Comparison of ENCODE assay signal across 13 cellular contexts in genomic region chr4:40452490-40452813, GRCh38.
DNase-seq lines count a peak whose midpoint lies in the region; ATAC-seq and TF ChIP-seq lines count a peak whose summit lies in the region.
"Had no signal": no experiment of that assay in that cellular context is flagged by ENCODE, and none has a peak within 500 bp of the region (broad histone marks: within the 10 kb centered on the region; RNA-seq: fewer than 3 reads in every experiment).

No MANE protein-coding gene starts in this region.

- ATAC-seq in activated CD8-positive, alpha-beta memory T cell treated with anti-CD3 and anti-CD28 coated beads, Interleukin-2, amount 10 ng/mL, durations not matched to agents 7 days and 5 days = no peak
- ATAC-seq in HG02981 (IDR thresholded peaks at IDR 0.05; ENCODE audit: unreplicated experiment) (peak; percentile 21), HG02970 (IDR thresholded peaks at IDR 0.05; ENCODE audit: low FRiP score, unreplicated experiment) (no peak)
- ATAC-seq: heart left ventricle had no signal

- DNase-seq in activated CD8-positive, alpha-beta memory T cell treated with anti-CD3 and anti-CD28 coated beads, Interleukin-2, amount 10 ng/mL, durations not matched to agents 7 days and 5 days = no peak
- DNase-seq in activated CD8-positive, alpha-beta memory T cell treated with anti-CD3 and anti-CD28 coated beads, Interleukin-2, amount 50 U/mL, for 48 hours = no peak
- DNase-seq in transverse colon (no peak), mucosa of gallbladder (ENCODE audit: low spot score) (no peak), WERI-Rb-1 (no peak)
- DNase-seq: activated effector memory CD4-positive, alpha-beta T cell treated with Interleukin-2 at 50 U/mL for 16 hours; heart left ventricle; retina; RPMI8226 had no signal

- H3K27me3 Mint-ChIP-seq in activated CD8-positive, alpha-beta memory T cell treated with anti-CD3 and anti-CD28 coated beads, Interleukin-2, amount 10 ng/mL, durations not matched to agents 7 days and 5 days = no peaks in the 10 kb centered on the region
- no peaks in the 10 kb centered on the region for H3K27me3 Mint-ChIP-seq in dendritic cell treated with granulocyte-macrophage colony-stimulating factor and Interleukin-4, amounts not matched to agents 40 ng/mL and 50 ng/mL, for 4 days

- intact Hi-C loops in dendritic cell treated with granulocyte-macrophage colony-stimulating factor and Interleukin-4, amounts not matched to agents 40 ng/mL and 50 ng/mL, for 4 days (cut with micrococcal nuclease) = loop anchor here (10.0 kb wide), 1 partner anchor 52 kb away; no protein-coding TSS in a partner anchor
- intact Hi-C loops in transverse colon (cut with DNase I; ENCODE audit: low total_unique reads) = no loop called here

- no peak overlapping the region for H3K4me3 ChIP-seq in transverse colon
- no peak overlapping the region for H3K4me3 ChIP-seq in WERI-Rb-1 (ENCODE audit: low read depth, low read length)
- H3K4me3 ChIP-seq: coronary artery, heart left ventricle had no signal

- WGBS in transverse colon (ENCODE audit: low coverage in 1 of 2), 2 donors = 49 to 68% methylated on average over 6 of the region's 6 CpGs

- in situ Hi-C loops in transverse colon (cut with MboI; ENCODE audit: low pct_ligation_motif_present in 1 of 4, low pct_unique_long_range_greater_than_20kb in 1 of 4, low sequenced_read_pairs in 3 of 4) = no loop called here

- no peak for TF ChIP-seq POLR2A in transverse colon (IDR thresholded peaks at IDR 0.05)

- peaks cover 10% of the 10 kb centered on the region for H3K4me1 Mint-ChIP-seq in activated CD8-positive, alpha-beta memory T cell treated with anti-CD3 and anti-CD28 coated beads, Interleukin-2, amount 10 ng/mL, durations not matched to agents 7 days and 5 days
- H3K4me1 Mint-ChIP-seq in dendritic cell treated with granulocyte-macrophage colony-stimulating factor and Interleukin-4, amounts not matched to agents 40 ng/mL and 50 ng/mL, for 4 days (ENCODE audit: low read depth) = peaks cover 17% of the 10 kb centered on the region

- no peak for TF ChIP-seq CTCF in transverse colon (IDR thresholded peaks at IDR 0.05)
- no peak for TF ChIP-seq CTCF in WERI-Rb-1 (IDR thresholded peaks at IDR 0.05; ENCODE audit: low read depth, low read length)

- TF ChIP-seq EP300 in transverse colon (IDR thresholded peaks at IDR 0.05; ENCODE audit: low read depth) = no peak

- H3K36me3 Mint-ChIP-seq in activated CD8-positive, alpha-beta memory T cell treated with anti-CD3 and anti-CD28 coated beads, Interleukin-2, amount 10 ng/mL, durations not matched to agents 7 days and 5 days = no peaks in the 10 kb centered on the region
- peaks cover 68% of the 10 kb centered on the region for H3K36me3 Mint-ChIP-seq in dendritic cell treated with granulocyte-macrophage colony-stimulating factor and Interleukin-4, amounts not matched to agents 40 ng/mL and 50 ng/mL, for 4 days (ENCODE audit: low read depth)

- peak overlapping the region; percentile 26 for H3K4me3 Mint-ChIP-seq in activated CD8-positive, alpha-beta memory T cell treated with anti-CD3 and anti-CD28 coated beads, Interleukin-2, amount 10 ng/mL, durations not matched to agents 7 days and 5 days
- no peak overlapping the region for H3K4me3 Mint-ChIP-seq in dendritic cell treated with granulocyte-macrophage colony-stimulating factor and Interleukin-4, amounts not matched to agents 40 ng/mL and 50 ng/mL, for 4 days

- H3K27me3 ChIP-seq in transverse colon = no peaks in the 10 kb centered on the region
- H3K27me3 ChIP-seq in WERI-Rb-1 (ENCODE audit: insufficient read depth, low read depth, severe bottlenecking) = no peaks in the 10 kb centered on the region
- H3K27me3 ChIP-seq: heart left ventricle had no signal

- H3K27ac Mint-ChIP-seq in activated CD8-positive, alpha-beta memory T cell treated with anti-CD3 and anti-CD28 coated beads, Interleukin-2, amount 10 ng/mL, durations not matched to agents 7 days and 5 days = peak overlapping the region; percentile 38
- H3K27ac Mint-ChIP-seq in dendritic cell treated with granulocyte-macrophage colony-stimulating factor and Interleukin-4, amounts not matched to agents 40 ng/mL and 50 ng/mL, for 4 days = peak overlapping the region; percentile 40

- peaks cover 0 to 58% (median 36%) of the 10 kb centered on the region in 4 donors for H3K4me1 ChIP-seq in transverse colon
- H3K4me1 ChIP-seq: heart left ventricle had no signal

- no peaks in the 10 kb centered on the region for H3K9me3 Mint-ChIP-seq in activated CD8-positive, alpha-beta memory T cell treated with anti-CD3 and anti-CD28 coated beads, Interleukin-2, amount 10 ng/mL, durations not matched to agents 7 days and 5 days (ENCODE audit: low read depth)
- H3K9me3 Mint-ChIP-seq in dendritic cell treated with granulocyte-macrophage colony-stimulating factor and Interleukin-4, amounts not matched to agents 40 ng/mL and 50 ng/mL, for 4 days = no peaks in the 10 kb centered on the region

- H3K9me3 ChIP-seq in transverse colon (no peaks in the 10 kb centered on the region), WERI-Rb-1 (ENCODE audit: severe bottlenecking) (no peaks in the 10 kb centered on the region)
- H3K9me3 ChIP-seq: heart left ventricle had no signal

- H3K36me3 ChIP-seq in transverse colon = no peaks in the 10 kb centered on the region
- H3K36me3 ChIP-seq in WERI-Rb-1 = peaks cover 3% of the 10 kb centered on the region
- H3K36me3 ChIP-seq: heart left ventricle had no signal

- CTCF ChIA-PET in activated CD8-positive, alpha-beta memory T cell treated with anti-CD3 and anti-CD28 coated beads, Interleukin-2, amount 10 ng/mL, durations not matched to agents 7 days and 5 days (lab: Charles Lee) = interaction anchor here (0.7 to 1.5 kb wide), 3 partner anchors 11 to 30 kb away, joined by 3 to 8 read pairs (median 3); no protein-coding TSS in a partner anchor

- H3K27ac ChIP-seq in transverse colon (peak overlapping the region in 3 of 4 donors; percentile 14 to 37 (median 19)), WERI-Rb-1 (no peak overlapping the region; the same call in 1 of the 2 replicates)
- H3K27ac ChIP-seq: coronary artery, heart left ventricle had no signal
